Comparison of ENCODE assay signal across 14 cellular contexts in genomic region chr11:69326622-69327219, GRCh38. TPM values are rescaled to one million over a fixed set of nuclear protein-coding genes. Genes with fewer than 3 reads are reported as not detected.
"Had no signal": no experiment of that assay in that cellular context is flagged by ENCODE, and none has a peak within 500 bp of the region (broad histone marks: within the 10 kb centered on the region; RNA-seq: fewer than 3 reads in every experiment).

No MANE protein-coding gene starts in this region.

- H3K4me1 ChIP-seq: esophagus muscularis mucosa, upper lobe of left lung had no signal

- H3K27ac ChIP-seq: esophagus muscularis mucosa, upper lobe of left lung had no signal

- H3K27me3 ChIP-seq: esophagus muscularis mucosa, upper lobe of left lung had no signal

- FAIRE-seq: bronchial epithelial cell, islet of Langerhans had no signal

- H3K9me3 ChIP-seq: upper lobe of left lung had no signal

- H3K36me3 ChIP-seq: esophagus muscularis mucosa, upper lobe of left lung had no signal

- DNase-seq: activated CD4-positive, alpha-beta memory T cell treated with anti-CD3 and anti-CD28 coated beads, Interleukin-2, amount 10 ng/mL, durations not matched to agents 7 days and 5 days; activated naive CD8-positive, alpha-beta T cell treated with anti-CD3 and anti-CD28 coated beads, Interleukin-2, amount 50 U/mL, for 24 hours; aorta; right cardiac atrium; stimulated activated CD4-positive, alpha-beta T cell treated with anti-CD3 and anti-CD28 coated beads, Interleukin-4, amount 100 ng/mL, for 4 hours; stimulated activated naive CD4-positive, alpha-beta T cell treated with Interleukin-2 at 50 U/mL for 16 hours; T-helper 9 cell had no signal

- H3K4me3 ChIP-seq: esophagus muscularis mucosa, smooth muscle cell, upper lobe of left lung had no signal

- H3K4me2 ChIP-seq: smooth muscle cell had no signal

RNA-seq across cellular contexts. Expression of gene MYEOV, which starts 32.8 kb away (rescaled TPM):
- total RNA-seq: activated CD4-positive, alpha-beta memory T cell treated with anti-CD3 and anti-CD28 coated beads, Interleukin-2, amount 10 ng/mL, durations not matched to agents 7 days and 5 days; esophagus muscularis mucosa; naive thymus-derived CD8-positive, alpha-beta T cell; smooth muscle cell; temporal lobe had no signal
- polyA plus RNA-seq: aorta; naive thymus-derived CD8-positive, alpha-beta T cell; right cardiac atrium had no signal
